ENCODE assay signal across 13 cellular contexts in the genomic region with DNA sequence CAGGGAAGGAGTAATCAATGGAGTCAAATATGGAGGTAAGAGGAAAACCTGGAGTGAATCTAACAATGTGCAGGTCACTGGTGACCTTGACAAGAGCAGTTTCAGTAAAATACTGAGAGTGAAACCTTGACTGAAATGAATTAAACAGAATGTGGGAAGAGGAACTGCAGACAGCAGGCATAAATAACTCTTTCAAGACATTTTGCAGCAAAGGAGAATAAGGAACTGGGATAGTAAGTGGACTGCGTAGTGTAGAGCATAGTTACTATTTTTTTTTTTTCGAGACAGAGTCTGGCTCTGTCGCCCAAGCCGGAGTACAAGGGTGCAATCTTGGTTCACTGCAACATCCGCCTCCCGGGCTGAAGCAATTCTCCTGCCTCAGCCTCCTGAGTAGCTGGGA. TPM values are rescaled to one million over a fixed set of nuclear protein-coding genes. Genes with fewer than 3 reads are reported as not detected.
DNase-seq lines count a peak whose midpoint lies in the region; ATAC-seq and TF ChIP-seq lines count a peak whose summit lies in the region.
"Had no signal": no experiment of that assay in that cellular context is flagged by ENCODE, and none has a peak within 500 bp of the region (broad histone marks: within the 10 kb centered on the region; RNA-seq: fewer than 3 reads in every experiment).

No MANE protein-coding gene starts in this region.

- CTCF ChIA-PET in GM10248 (lab: Yijun Ruan, JAX) = no interaction called here
- CTCF ChIA-PET in activated CD4-positive, alpha-beta memory T cell treated with anti-CD3 and anti-CD28 coated beads for 36 hours (lab: Charles Lee) = no interaction called here

- H3K4me3 Mint-ChIP-seq in activated CD4-positive, alpha-beta memory T cell treated with anti-CD3 and anti-CD28 coated beads for 36 hours = no peak overlapping the region
- H3K4me3 Mint-ChIP-seq: brain had no signal

- no peak for TF ChIP-seq CTCF in GM10248 (IDR thresholded peaks at IDR 0.05; ENCODE audit: control extremely low read depth, extremely low read depth, low read depth, missing control alignments)

- ATAC-seq in GM19468 (IDR thresholded peaks at IDR 0.05; ENCODE audit: extremely low read depth, unreplicated experiment) (peak; percentile 45), HG03378 (IDR thresholded peaks at IDR 0.05; ENCODE audit: unreplicated experiment) (peak; percentile 77)
- ATAC-seq: SK-N-SH treated with all-trans-retinoic acid at 6 μM for 48 hours had no signal

- intact Hi-C loops in activated CD4-positive, alpha-beta memory T cell treated with anti-CD3 and anti-CD28 coated beads for 36 hours (cut with micrococcal nuclease) = no loop called here
- intact Hi-C loops in posterior vena cava (cut with DNase I) = no loop called here

- POLR2A ChIA-PET in GM10248 (lab: Yijun Ruan, JAX) = no interaction called here
- POLR2A ChIA-PET in activated CD4-positive, alpha-beta memory T cell treated with anti-CD3 and anti-CD28 coated beads for 36 hours (lab: Charles Lee) = no interaction called here

- DNase-seq in GM10248 (ENCODE audit: extremely low spot score) (peak; percentile 33), NK-92 (lab: John Stamatoyannopoulos, UW; ENCODE audit: unreplicated experiment) (no peak), NCI-H510A treated with DMSO at 0.1 percent for 48 hours (lab: John Stamatoyannopoulos, UW) (no peak), NCI-H69 (lab: John Stamatoyannopoulos, UW) (no peak), posterior vena cava (ENCODE audit: low spot score) (no peak)
- DNase-seq in activated CD4-positive, alpha-beta memory T cell treated with anti-CD3 and anti-CD28 coated beads for 36 hours = no peak
- DNase-seq: C1 segment of cervical spinal cord, IMR-90, NCI-H2227 treated with DMSO at 0.1 percent for 48 hours had no signal

- peaks cover 38% of the 10 kb centered on the region for H3K36me3 Mint-ChIP-seq in activated CD4-positive, alpha-beta memory T cell treated with anti-CD3 and anti-CD28 coated beads for 36 hours

- peak overlapping the region; percentile 65 for H3K27ac Mint-ChIP-seq in activated CD4-positive, alpha-beta memory T cell treated with anti-CD3 and anti-CD28 coated beads for 36 hours

- H3K27me3 Mint-ChIP-seq in activated CD4-positive, alpha-beta memory T cell treated with anti-CD3 and anti-CD28 coated beads for 36 hours = no peaks in the 10 kb centered on the region
- H3K27me3 Mint-ChIP-seq: brain had no signal

- peaks cover 46% of the 10 kb centered on the region for H3K4me1 Mint-ChIP-seq in activated CD4-positive, alpha-beta memory T cell treated with anti-CD3 and anti-CD28 coated beads for 36 hours (ENCODE audit: low read depth)
- H3K4me1 Mint-ChIP-seq: brain had no signal

- H3K9me3 Mint-ChIP-seq in activated CD4-positive, alpha-beta memory T cell treated with anti-CD3 and anti-CD28 coated beads for 36 hours = no peaks in the 10 kb centered on the region

RNA-seq across cellular contexts. Expression of a gene that starts 24.0 kb away (rescaled TPM):
- 100 to 1,000 TPM; 269 to 271 TPM for total RNA-seq in activated CD4-positive, alpha-beta memory T cell treated with anti-CD3 and anti-CD28 coated beads for 36 hours
- 100 to 1,000 TPM in 1 of 2 donors, 10 to 100 TPM in 1; 96.8 to 115 TPM for total RNA-seq in posterior vena cava
